1 cellular context compared by ENCODE assay signal in genomic region chr3:37321863-37322262, GRCh38.
TF ChIP-seq lines count a peak whose summit lies in the region.

No MANE protein-coding gene starts in this region.

TF ChIP-seq in SK-N-SH treated with all-trans-retinoic acid at 6 μM for 48 hours, 23 proteins besides CTCF, POLR2A, EP300 and RAD21 (continued from another document):
- TF ChIP-seq CREB5 (CRISPR knock-in tag; IDR thresholded peaks at IDR 0.05; ENCODE audit: low read depth), result no peak
- no peak for TF ChIP-seq ZFP3 (CRISPR knock-in tag; IDR thresholded peaks at IDR 0.05)
- TF ChIP-seq ARNTL (CRISPR knock-in tag; IDR thresholded peaks at IDR 0.05; ENCODE audit: borderline replicate concordance, low read depth), result no peak
- TF ChIP-seq TCF4 (CRISPR knock-in tag; IDR thresholded peaks at IDR 0.05; ENCODE audit: borderline replicate concordance), result no peak
- no peak for TF ChIP-seq BACH2 (CRISPR knock-in tag; IDR thresholded peaks at IDR 0.05; ENCODE audit: borderline replicate concordance)
- no peak for TF ChIP-seq POU6F1 (CRISPR knock-in tag; IDR thresholded peaks at IDR 0.05; ENCODE audit: borderline replicate concordance, low read depth)
- TF ChIP-seq ESRRG (CRISPR knock-in tag; IDR thresholded peaks at IDR 0.05), result no peak
- TF ChIP-seq TSHZ2 (CRISPR knock-in tag; IDR thresholded peaks at IDR 0.05), result no peak
- TF ChIP-seq ZFP30 (CRISPR knock-in tag; IDR thresholded peaks at IDR 0.05), result no peak
